ENCODE assay signal across 31 cellular contexts in the genomic region with DNA sequence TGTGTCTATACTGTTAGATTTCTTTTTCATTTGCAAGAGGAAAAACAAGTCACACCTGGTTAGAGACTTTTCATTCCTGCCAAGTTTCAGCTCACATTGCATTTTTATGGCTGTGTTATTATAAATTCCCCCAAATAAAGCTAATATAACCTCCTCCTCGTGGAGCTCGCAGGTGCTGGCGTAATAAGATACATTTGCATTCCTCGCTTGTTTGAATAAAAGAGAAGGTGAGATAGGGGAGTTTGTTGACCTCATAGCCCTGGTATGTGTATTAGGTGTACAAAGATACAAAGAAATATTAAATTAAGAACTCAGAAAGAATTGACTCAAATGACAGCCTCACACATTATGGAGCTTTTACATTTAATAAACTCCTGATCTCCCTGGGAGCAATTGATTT.
"Had no signal": no experiment of that assay in that cellular context is flagged by ENCODE, and none has a peak within 500 bp of the region (broad histone marks: within the 10 kb centered on the region; RNA-seq: fewer than 3 reads in every experiment).

No MANE protein-coding gene starts in this region.

- ATAC-seq: esophagus mucosa; heart left ventricle; left colon; natural killer cell; sciatic nerve; stimulated activated effector memory CD8-positive, alpha-beta T cell treated with anti-CD3 and anti-CD28 coated beads, Interleukin-12 subunit alpha, Interleukin-12 subunit beta, amount 100 ng/mL, for 72 hours had no signal

- H3K36me3 ChIP-seq: adrenal gland, brain microvascular endothelial cell, heart left ventricle had no signal

- H3K27ac ChIP-seq: adrenal gland, brain microvascular endothelial cell, heart left ventricle, skin epidermis had no signal

- H3K4me1 ChIP-seq: adrenal gland, heart left ventricle had no signal

- H3K27ac Mint-ChIP-seq: activated CD4-positive, alpha-beta memory T cell treated with anti-CD3 and anti-CD28 coated beads for 36 hours; activated CD4-positive, alpha-beta T cell treated with anti-CD3 and anti-CD28 coated beads, Interleukin-2, amount 10 ng/mL, durations not matched to agents 24 days and 14 days; activated naive CD4-positive, alpha-beta T cell treated with anti-CD3 and anti-CD28 coated beads for 36 hours; activated naive CD8-positive, alpha-beta T cell treated with anti-CD3 and anti-CD28 coated beads for 36 hours; activated T-helper 1 cell treated with anti-CD3 and anti-CD28 coated beads, Interleukin-12 subunit alpha, Interleukin-12 subunit beta, Interleukin-2, Interleukin-4 antibody, amounts not matched to agents 30 ng/mL and 10 ng/mL and 1 ng/mL, durations not matched to agents 14 hours and 24 hours and 36 hours; immature natural killer cell; natural killer cell; stimulated activated effector memory CD8-positive, alpha-beta T cell treated with anti-CD3 and anti-CD28 coated beads, Interleukin-12 subunit alpha, Interleukin-12 subunit beta, amount 100 ng/mL, for 72 hours; stimulated activated naive CD8-positive, alpha-beta T cell treated with anti-CD3 and anti-CD28 coated beads, Interleukin-15, Interleukin-2, amounts not matched to agents 100 ng/mL and 50 ng/mL, for 24 hours; T-helper 1 cell treated with Interleukin-12 subunit alpha and Interleukin-12 subunit beta and Interleukin-4 antibody, amounts not matched to agents 30 μg/mL and 1 μg/mL, for 36 hours; type B pancreatic cell had no signal

- H3K9me3 ChIP-seq: adrenal gland, heart left ventricle had no signal

- H3K4me3 Mint-ChIP-seq: activated CD4-positive, alpha-beta memory T cell treated with anti-CD3 and anti-CD28 coated beads for 36 hours; activated CD4-positive, alpha-beta T cell treated with anti-CD3 and anti-CD28 coated beads, Interleukin-2, amount 10 ng/mL, durations not matched to agents 24 days and 14 days; activated naive CD4-positive, alpha-beta T cell treated with anti-CD3 and anti-CD28 coated beads for 36 hours; activated naive CD8-positive, alpha-beta T cell treated with anti-CD3 and anti-CD28 coated beads for 36 hours; activated T-helper 1 cell treated with anti-CD3 and anti-CD28 coated beads, Interleukin-12 subunit alpha, Interleukin-12 subunit beta, Interleukin-2, Interleukin-4 antibody, amounts not matched to agents 30 ng/mL and 10 ng/mL and 1 ng/mL, durations not matched to agents 14 hours and 24 hours and 36 hours; immature natural killer cell; natural killer cell; stimulated activated effector memory CD8-positive, alpha-beta T cell treated with anti-CD3 and anti-CD28 coated beads, Interleukin-12 subunit alpha, Interleukin-12 subunit beta, amount 100 ng/mL, for 72 hours; stimulated activated naive CD8-positive, alpha-beta T cell treated with anti-CD3 and anti-CD28 coated beads, Interleukin-15, Interleukin-2, amounts not matched to agents 100 ng/mL and 50 ng/mL, for 24 hours; T-helper 1 cell treated with Interleukin-12 subunit alpha and Interleukin-12 subunit beta and Interleukin-4 antibody, amounts not matched to agents 30 μg/mL and 1 μg/mL, for 36 hours; type B pancreatic cell had no signal

- H3K9me3 Mint-ChIP-seq: activated CD4-positive, alpha-beta memory T cell treated with anti-CD3 and anti-CD28 coated beads for 36 hours; activated CD4-positive, alpha-beta T cell treated with anti-CD3 and anti-CD28 coated beads, Interleukin-2, amount 10 ng/mL, durations not matched to agents 24 days and 14 days; activated naive CD4-positive, alpha-beta T cell treated with anti-CD3 and anti-CD28 coated beads for 36 hours; activated naive CD8-positive, alpha-beta T cell treated with anti-CD3 and anti-CD28 coated beads for 36 hours; activated T-helper 1 cell treated with anti-CD3 and anti-CD28 coated beads, Interleukin-12 subunit alpha, Interleukin-12 subunit beta, Interleukin-2, Interleukin-4 antibody, amounts not matched to agents 30 ng/mL and 10 ng/mL and 1 ng/mL, durations not matched to agents 14 hours and 24 hours and 36 hours; immature natural killer cell; natural killer cell; stimulated activated effector memory CD8-positive, alpha-beta T cell treated with anti-CD3 and anti-CD28 coated beads, Interleukin-12 subunit alpha, Interleukin-12 subunit beta, amount 100 ng/mL, for 72 hours; stimulated activated naive CD8-positive, alpha-beta T cell treated with anti-CD3 and anti-CD28 coated beads, Interleukin-15, Interleukin-2, amounts not matched to agents 100 ng/mL and 50 ng/mL, for 24 hours; T-helper 1 cell treated with Interleukin-12 subunit alpha and Interleukin-12 subunit beta and Interleukin-4 antibody, amounts not matched to agents 30 μg/mL and 1 μg/mL, for 36 hours; type B pancreatic cell had no signal

- H3K27me3 ChIP-seq: adrenal gland, brain microvascular endothelial cell had no signal

- DNase-seq: activated CD4-positive, alpha-beta memory T cell treated with anti-CD3 and anti-CD28 coated beads for 36 hours; activated CD4-positive, alpha-beta T cell treated with anti-CD3 and anti-CD28 coated beads, Interleukin-2, amount 10 ng/mL, durations not matched to agents 24 days and 14 days; activated CD4-positive, CD25-positive, alpha-beta regulatory T cell treated with anti-CD3 and anti-CD28 coated beads, Interleukin-2, amount 50 U/mL, for 72 hours; activated CD8-positive, alpha-beta memory T cell treated with anti-CD3 and anti-CD28 coated beads, Interleukin-2, amount 50 U/mL, for 4 hours; activated effector memory CD4-positive, alpha-beta T cell treated with anti-CD3 and anti-CD28 coated beads, Interleukin-2, amount 50 U/mL, for 16 hours; activated naive CD4-positive, alpha-beta T cell treated with anti-CD3 and anti-CD28 coated beads for 36 hours; activated naive CD8-positive, alpha-beta T cell treated with anti-CD3 and anti-CD28 coated beads for 36 hours; activated T-cell treated with anti-CD3 and anti-CD28 coated beads, Interleukin-2, amount 50 U/mL, for 1 hour; adrenal gland; aorta; brain microvascular endothelial cell; caudate nucleus; cortex of kidney; foreskin fibroblast; heart left ventricle; hypothalamus; immature natural killer cell; kidney; left colon; midbrain; natural killer cell; stimulated activated CD4-positive, alpha-beta T cell treated with anti-CD3 and anti-CD28 coated beads, Interleukin-4, amount 100 ng/mL, for 24 hours; substantia nigra had no signal

- H3K36me3 Mint-ChIP-seq: activated CD4-positive, alpha-beta memory T cell treated with anti-CD3 and anti-CD28 coated beads for 36 hours; activated naive CD8-positive, alpha-beta T cell treated with anti-CD3 and anti-CD28 coated beads for 36 hours; immature natural killer cell; natural killer cell; stimulated activated effector memory CD8-positive, alpha-beta T cell treated with anti-CD3 and anti-CD28 coated beads, Interleukin-12 subunit alpha, Interleukin-12 subunit beta, amount 100 ng/mL, for 72 hours; type B pancreatic cell had no signal

- H3K27me3 Mint-ChIP-seq: activated CD4-positive, alpha-beta T cell treated with anti-CD3 and anti-CD28 coated beads, Interleukin-2, amount 10 ng/mL, durations not matched to agents 24 days and 14 days; activated naive CD8-positive, alpha-beta T cell treated with anti-CD3 and anti-CD28 coated beads for 36 hours; stimulated activated naive CD8-positive, alpha-beta T cell treated with anti-CD3 and anti-CD28 coated beads, Interleukin-15, Interleukin-2, amounts not matched to agents 100 ng/mL and 50 ng/mL, for 24 hours had no signal

- H3K4me1 Mint-ChIP-seq: activated CD4-positive, alpha-beta T cell treated with anti-CD3 and anti-CD28 coated beads, Interleukin-2, amount 10 ng/mL, durations not matched to agents 24 days and 14 days; activated naive CD8-positive, alpha-beta T cell treated with anti-CD3 and anti-CD28 coated beads for 36 hours; immature natural killer cell; natural killer cell; stimulated activated effector memory CD8-positive, alpha-beta T cell treated with anti-CD3 and anti-CD28 coated beads, Interleukin-12 subunit alpha, Interleukin-12 subunit beta, amount 100 ng/mL, for 72 hours had no signal

- H3K4me3 ChIP-seq: adrenal gland, heart left ventricle, skin epidermis had no signal
